In genomic region chr7:3915337-3915865, GRCh38 we compare ENCODE assay signal across 19 cellular contexts.
DNase-seq lines count a peak whose midpoint lies in the region; ATAC-seq, FAIRE-seq and TF ChIP-seq lines count a peak whose summit lies in the region.
"Had no signal": no experiment of that assay in that cellular context is flagged by ENCODE, and none has a peak within 500 bp of the region (broad histone marks: within the 10 kb centered on the region; RNA-seq: fewer than 3 reads in every experiment).

No MANE protein-coding gene starts in this region.

- no peak overlapping the region; the same call in 2 of the 3 replicates for H3K4me2 ChIP-seq in A549

- CTCF ChIA-PET in A549 (lab: Yijun Ruan, JAX): interaction anchor here (1.1 kb wide), 1 partner anchor 870 kb away, joined by 3 read pairs; no protein-coding TSS in a partner anchor

- TF ChIP-seq EP300 in A549 (IDR thresholded peaks at IDR 0.05): no peak

- in situ Hi-C loops in Caki2 (cut with HindIII; ENCODE audit: low pct_unique_long_range_greater_than_20kb, low sequenced_read_pairs): no loop called here

- WGBS in A549 (ENCODE audit: missing lambda C conversion rate): 49% methylated on average over 9 of the region's 9 CpGs

- TF ChIP-seq POLR2A in A549 (IDR thresholded peaks at IDR 0.05; ENCODE audit: low read length): no peak

- TF ChIP-seq RAD21 in A549 (conservative IDR thresholded peaks at IDR 0.05 in 1 of 2, IDR thresholded peaks at IDR 0.05 in 1 of 2): no peak

- H3K27me3 ChIP-seq in bronchial epithelial cell (ENCODE audit: control insufficient read depth, insufficient read depth, low read length): no peaks in the 10 kb centered on the region
- H3K27me3 ChIP-seq: Peyer's patch had no signal

- POLR2A ChIA-PET in A549 (lab: Yijun Ruan, JAX): no interaction called here

- peaks cover 3% of the 10 kb centered on the region for H3K9me3 Mint-ChIP-seq in stimulated activated memory B cell treated with anti-CD40 and anti-IgM and Interleukin-4, amounts not matched to agents 10 μg/mL and 1 μg/mL and 100 μg/mL, for 72 hours

- peaks cover 9% of the 10 kb centered on the region; the same call in 1 of the 3 replicates for H3K4me1 ChIP-seq in A549
- H3K4me1 ChIP-seq: Peyer's patch had no signal

- H3K27ac ChIP-seq in A549: no peak overlapping the region
- H3K27ac ChIP-seq: Peyer's patch had no signal

- H3K4me1 Mint-ChIP-seq in stimulated activated memory B cell treated with anti-CD40 and anti-IgM and Interleukin-4, amounts not matched to agents 10 μg/mL and 1 μg/mL and 100 μg/mL, for 72 hours: peaks cover 18% of the 10 kb centered on the region

- H3K4me3 ChIP-seq in A549 (no peak overlapping the region), bronchial epithelial cell (ENCODE audit: low read depth, low read length) (no peak overlapping the region)
- H3K4me3 ChIP-seq: Peyer's patch had no signal

- no peak for FAIRE-seq in A549 (lab: Jason Lieb, UNC)
- no peak for FAIRE-seq in bronchial epithelial cell (lab: Jason Lieb, UNC)
- FAIRE-seq: H1 had no signal

- no peaks in the 10 kb centered on the region for H3K36me3 ChIP-seq in bronchial epithelial cell (ENCODE audit: control insufficient read depth, insufficient read depth, low read length)
- H3K36me3 ChIP-seq: Peyer's patch had no signal

- H3K27ac Mint-ChIP-seq in stimulated activated memory B cell treated with anti-CD40 and anti-IgM and Interleukin-4, amounts not matched to agents 10 μg/mL and 1 μg/mL and 100 μg/mL, for 72 hours: no peak overlapping the region
- H3K27ac Mint-ChIP-seq: B cell; CD8-positive, alpha-beta T cell; HFFc6 had no signal

- no peaks in the 10 kb centered on the region for H3K9me3 ChIP-seq in A549

- no peaks in the 10 kb centered on the region for H3K36me3 Mint-ChIP-seq in stimulated activated memory B cell treated with anti-CD40 and anti-IgM and Interleukin-4, amounts not matched to agents 10 μg/mL and 1 μg/mL and 100 μg/mL, for 72 hours
- H3K36me3 Mint-ChIP-seq: CD8-positive, alpha-beta T cell had no signal

- H3K4me3 Mint-ChIP-seq in stimulated activated memory B cell treated with anti-CD40 and anti-IgM and Interleukin-4, amounts not matched to agents 10 μg/mL and 1 μg/mL and 100 μg/mL, for 72 hours: no peak overlapping the region
- H3K4me3 Mint-ChIP-seq: B cell; CD8-positive, alpha-beta T cell; HFFc6 had no signal

- no peak for ATAC-seq in A549
- ATAC-seq in stimulated activated memory B cell treated with anti-CD40 and anti-IgM and Interleukin-4, amounts not matched to agents 10 μg/mL and 1 μg/mL and 100 μg/mL, for 72 hours: peak; percentile 59
- no peak for ATAC-seq in GM21423 (IDR thresholded peaks at IDR 0.05; ENCODE audit: unreplicated experiment)
- ATAC-seq in HG02981 (IDR thresholded peaks at IDR 0.05; ENCODE audit: unreplicated experiment): no peak
- ATAC-seq: CD8-positive, alpha-beta T cell had no signal

- DNase-seq in A549 (ENCODE audit: low read depth in 1 of 2, low spot score in 1 of 2) (no peak), Caki2 (ENCODE audit: low read depth) (peak; percentile 66), bronchial epithelial cell (ENCODE audit: low read depth) (peak; percentile 40), kidney glomerular epithelial cell (lab: John Stamatoyannopoulos, UW) (no peak)
- DNase-seq: CD8-positive, alpha-beta T cell; HFFc6; Kasumi-1; NCI-H1417 treated with DMSO at 0.1 percent for 48 hours; NCI-H2029; NCI-H2171 treated with DMSO at 0.1 percent for 48 hours; NCI-H510A; NCI-H82; Peyer's patch; Right ventricle myocardium superior had no signal

- TF ChIP-seq CTCF in A549 (IDR thresholded peaks at IDR 0.05) (no peak), bronchial epithelial cell (IDR thresholded peaks at IDR 0.05; ENCODE audit: insufficient read depth, low read length, severe bottlenecking) (no peak)

- peaks cover 43% of the 10 kb centered on the region for H3K27me3 Mint-ChIP-seq in stimulated activated memory B cell treated with anti-CD40 and anti-IgM and Interleukin-4, amounts not matched to agents 10 μg/mL and 1 μg/mL and 100 μg/mL, for 72 hours

TF ChIP-seq in A549, 52 proteins besides CTCF, POLR2A, EP300 and RAD21:
- TF ChIP-seq NFE2L2 (conservative IDR thresholded peaks at IDR 0.05; ENCODE audit: low read length) (0 out of 2 replicates have a peak, but pooled peaks have one; percentile 13), HOXB13 (CRISPR knock-in tag; IDR thresholded peaks at IDR 0.05; ENCODE audit: low read depth) (no peak)

Comparison
In these comparisons a context has a peak if more than half of its experiments do, and no peak if none do; other contexts are left out.
1. DNase-seq: peak in Caki2 (single experiment) and bronchial epithelial cell (single experiment); none in A549 (0 of 2) and kidney glomerular epithelial cell (single experiment).